ENCODE assay signal across 8 cellular contexts in the genomic region with DNA sequence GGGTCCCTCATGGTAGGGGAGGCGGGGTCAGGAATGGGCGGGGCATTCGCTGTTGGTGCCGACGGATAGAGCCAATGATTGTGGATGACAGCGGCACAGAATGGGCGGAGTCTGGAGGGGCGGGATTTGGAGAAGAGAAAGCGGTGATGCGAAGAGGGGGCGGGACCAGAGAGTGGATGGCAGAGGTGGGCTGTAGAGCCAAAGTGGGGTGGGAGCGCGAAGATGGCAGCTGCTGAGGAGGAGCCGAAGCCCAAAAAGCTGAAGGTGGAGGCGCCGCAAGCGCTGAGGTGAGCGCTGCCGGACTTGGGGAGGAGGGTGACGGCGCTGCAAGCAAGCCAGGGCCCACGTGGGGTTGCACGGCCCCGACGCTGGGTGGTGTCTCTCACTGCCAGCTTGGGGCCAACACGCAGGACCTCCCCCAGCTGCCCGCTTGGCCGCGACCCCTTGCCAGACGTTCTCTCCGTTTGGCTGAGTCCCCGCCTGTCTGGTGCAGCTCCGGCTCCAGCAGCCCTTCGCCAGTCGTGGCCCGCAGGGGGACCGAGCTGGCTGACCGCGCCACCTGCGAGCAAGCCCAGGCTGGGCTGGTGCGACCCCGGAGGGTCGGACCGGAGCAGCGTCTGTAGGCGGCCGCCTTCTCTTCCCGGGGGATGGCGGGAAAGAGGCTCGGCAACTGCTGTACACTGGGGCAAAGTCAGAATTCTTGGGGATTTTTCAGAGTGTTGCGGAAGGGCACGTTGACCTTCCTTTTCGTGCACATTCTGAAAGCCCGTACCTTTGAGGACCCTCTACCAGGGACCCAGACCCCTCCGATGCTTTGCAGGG. TPM values are rescaled to one million over a fixed set of nuclear protein-coding genes. Genes with fewer than 3 reads are reported as not detected.
DNase-seq lines count a peak whose midpoint lies in the region; ATAC-seq and TF ChIP-seq lines count a peak whose summit lies in the region.

A gene (plus strand): TSS at position 165 of the 822 bp plus-strand sequence. CDS start 58 bp downstream, at position 223.

- ATAC-seq in GM19035 (IDR thresholded peaks at IDR 0.05; ENCODE audit: unreplicated experiment) (peak; percentile 83), HG03354 (IDR thresholded peaks at IDR 0.05; ENCODE audit: poor library complexity, severe bottlenecking, unreplicated experiment) (peak; percentile 87)

- H3K27me3 ChIP-seq in BJ (ENCODE audit: control insufficient read depth, insufficient read depth, low read length) (no peaks in the 10 kb centered on the region), liver (ENCODE audit: control insufficient read depth in 4 of 4, insufficient read depth in 4 of 4, low read length in 3 of 4) (no peaks in the 10 kb centered on the region)

- H3K9me3 ChIP-seq in liver (ENCODE audit: control insufficient read depth in 4 of 4, low read length in 3 of 4): no peaks in the 10 kb centered on the region

- TF ChIP-seq CTCF in BJ (IDR thresholded peaks at IDR 0.05; ENCODE audit: insufficient read depth, low read depth, low read length) (peak; percentile 42; the same call in 1 of the 2 replicates), liver (IDR thresholded peaks at IDR 0.05; ENCODE audit: low read depth, low read length, missing input control) (peak; percentile 27)

- TF ChIP-seq RAD21 in liver (IDR thresholded peaks at IDR 0.05): peak in 1 of 2 donors; percentile 77

- peaks cover 0 to 27% (median 19%) of the 10 kb centered on the region in 4 donors for H3K4me1 ChIP-seq in liver (ENCODE audit: control insufficient read depth in 4 of 4, insufficient read depth in 4 of 4, low read length in 3 of 4)

- POLR2A ChIA-PET in BJ (lab: Charles Lee): no interaction called here

- H3K4me3 ChIP-seq in BJ (ENCODE audit: low read depth, low read length): peak within 1 kb of the TSS; percentile 98
- H3K4me3 ChIP-seq in liver (ENCODE audit: low read depth in 1 of 3, low read length in 3 of 3): peak within 1 kb of the TSS; percentile 87 to 93 (median 92)

- under 1% methylated on average over 55 of the region's 55 CpGs for WGBS in liver

- H3K9ac ChIP-seq in liver (ENCODE audit: low read depth in 1 of 2, low read length in 2 of 2): peak within 1 kb of the TSS; percentile 83 to 99

- CTCF ChIA-PET in BJ (lab: Yijun Ruan, JAX): interaction anchor here (0.7 to 1.7 kb wide), 8 partner anchors 15 to 962 kb away, joined by 3 to 5 read pairs (median 4); no protein-coding TSS in a partner anchor

- peak within 1 kb of the TSS; percentile 89 to 93 for H3K27ac ChIP-seq in liver (ENCODE audit: low read depth in 1 of 2, low read length in 2 of 2)

- DNase-seq in BJ (ENCODE audit: low read depth) (peak; percentile 80), NCI-H748 (lab: John Stamatoyannopoulos, UW; ENCODE audit: unreplicated experiment) (peak; percentile 96), dermis blood vessel endothelial cell (peak; percentile 99)
- DNase-seq in activated CD4-positive, alpha-beta T cell treated with anti-CD3 and anti-CD28 coated beads, Interleukin-2, amount 50 U/mL, for 24 hours (ENCODE audit: low read depth in 1 of 2, low spot score in 1 of 2): peak; percentile 99 to 100
- DNase-seq in stimulated activated CD4-positive, alpha-beta T cell treated with anti-CD3 and anti-CD28 coated beads, Interleukin-4, amount 100 ng/mL, for 24 hours: peak; percentile 100

- H3K36me3 ChIP-seq in BJ (ENCODE audit: control insufficient read depth, insufficient read depth, low read length) (0 out of 2 replicates have a peak, but pooled peaks cover 1% of the 10 kb centered on the region), liver (ENCODE audit: control insufficient read depth in 4 of 4, insufficient read depth in 3 of 4, low read depth in 1 of 4, low read length in 3 of 4) (peaks cover 0 to 3% (median 2%) of the 10 kb centered on the region in 4 donors)

TF ChIP-seq in liver, 16 proteins besides CTCF, POLR2A, EP300 and RAD21:
- TF ChIP-seq TAF1 (conservative IDR thresholded peaks at IDR 0.05) (peak; percentile 74), YY1 (IDR thresholded peaks at IDR 0.05) (peak; percentile 62), HNF4A (conservative IDR thresholded peaks at IDR 0.05) (no peak), SP1 (IDR thresholded peaks at IDR 0.05) (peak; percentile 86), JUND (IDR thresholded peaks at IDR 0.05) (peak; percentile 6 to 7), FOXA2 (IDR thresholded peaks at IDR 0.05) (no peak), NR2F2 (IDR thresholded peaks at IDR 0.05) (no peak), RXRA (IDR thresholded peaks at IDR 0.05) (peak; percentile 10 to 51), GABPA (IDR thresholded peaks at IDR 0.05 in 1 of 2, conservative IDR thresholded peaks at IDR 0.05 in 1 of 2) (no peak), HNF4G (IDR thresholded peaks at IDR 0.05) (no peak), FOXA1 (IDR thresholded peaks at IDR 0.05) (no peak)
- TF ChIP-seq, protein P1, sequence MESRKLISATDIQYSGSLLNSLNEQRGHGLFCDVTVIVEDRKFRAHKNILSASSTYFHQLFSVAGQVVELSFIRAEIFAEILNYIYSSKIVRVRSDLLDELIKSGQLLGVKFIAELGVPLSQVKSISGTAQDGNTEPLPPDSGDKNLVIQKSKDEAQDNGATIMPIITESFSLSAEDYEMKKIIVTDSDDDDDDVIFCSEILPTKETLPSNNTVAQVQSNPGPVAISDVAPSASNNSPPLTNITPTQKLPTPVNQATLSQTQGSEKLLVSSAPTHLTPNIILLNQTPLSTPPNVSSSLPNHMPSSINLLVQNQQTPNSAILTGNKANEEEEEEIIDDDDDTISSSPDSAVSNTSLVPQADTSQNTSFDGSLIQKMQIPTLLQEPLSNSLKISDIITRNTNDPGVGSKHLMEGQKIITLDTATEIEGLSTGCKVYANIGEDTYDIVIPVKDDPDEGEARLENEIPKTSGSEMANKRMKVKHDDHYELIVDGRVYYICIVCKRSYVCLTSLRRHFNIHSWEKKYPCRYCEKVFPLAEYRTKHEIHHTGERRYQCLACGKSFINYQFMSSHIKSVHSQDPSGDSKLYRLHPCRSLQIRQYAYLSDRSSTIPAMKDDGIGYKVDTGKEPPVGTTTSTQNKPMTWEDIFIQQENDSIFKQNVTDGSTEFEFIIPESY (IDR thresholded peaks at IDR 0.05): no peak
- TF ChIP-seq, protein P2, sequence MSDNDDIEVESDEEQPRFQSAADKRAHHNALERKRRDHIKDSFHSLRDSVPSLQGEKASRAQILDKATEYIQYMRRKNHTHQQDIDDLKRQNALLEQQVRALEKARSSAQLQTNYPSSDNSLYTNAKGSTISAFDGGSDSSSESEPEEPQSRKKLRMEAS (IDR thresholded peaks at IDR 0.05): peak; percentile 61
- TF ChIP-seq, protein P3, sequence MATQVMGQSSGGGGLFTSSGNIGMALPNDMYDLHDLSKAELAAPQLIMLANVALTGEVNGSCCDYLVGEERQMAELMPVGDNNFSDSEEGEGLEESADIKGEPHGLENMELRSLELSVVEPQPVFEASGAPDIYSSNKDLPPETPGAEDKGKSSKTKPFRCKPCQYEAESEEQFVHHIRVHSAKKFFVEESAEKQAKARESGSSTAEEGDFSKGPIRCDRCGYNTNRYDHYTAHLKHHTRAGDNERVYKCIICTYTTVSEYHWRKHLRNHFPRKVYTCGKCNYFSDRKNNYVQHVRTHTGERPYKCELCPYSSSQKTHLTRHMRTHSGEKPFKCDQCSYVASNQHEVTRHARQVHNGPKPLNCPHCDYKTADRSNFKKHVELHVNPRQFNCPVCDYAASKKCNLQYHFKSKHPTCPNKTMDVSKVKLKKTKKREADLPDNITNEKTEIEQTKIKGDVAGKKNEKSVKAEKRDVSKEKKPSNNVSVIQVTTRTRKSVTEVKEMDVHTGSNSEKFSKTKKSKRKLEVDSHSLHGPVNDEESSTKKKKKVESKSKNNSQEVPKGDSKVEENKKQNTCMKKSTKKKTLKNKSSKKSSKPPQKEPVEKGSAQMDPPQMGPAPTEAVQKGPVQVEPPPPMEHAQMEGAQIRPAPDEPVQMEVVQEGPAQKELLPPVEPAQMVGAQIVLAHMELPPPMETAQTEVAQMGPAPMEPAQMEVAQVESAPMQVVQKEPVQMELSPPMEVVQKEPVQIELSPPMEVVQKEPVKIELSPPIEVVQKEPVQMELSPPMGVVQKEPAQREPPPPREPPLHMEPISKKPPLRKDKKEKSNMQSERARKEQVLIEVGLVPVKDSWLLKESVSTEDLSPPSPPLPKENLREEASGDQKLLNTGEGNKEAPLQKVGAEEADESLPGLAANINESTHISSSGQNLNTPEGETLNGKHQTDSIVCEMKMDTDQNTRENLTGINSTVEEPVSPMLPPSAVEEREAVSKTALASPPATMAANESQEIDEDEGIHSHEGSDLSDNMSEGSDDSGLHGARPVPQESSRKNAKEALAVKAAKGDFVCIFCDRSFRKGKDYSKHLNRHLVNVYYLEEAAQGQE (IDR thresholded peaks at IDR 0.05): peak; percentile 27
- TF ChIP-seq, protein P4, sequence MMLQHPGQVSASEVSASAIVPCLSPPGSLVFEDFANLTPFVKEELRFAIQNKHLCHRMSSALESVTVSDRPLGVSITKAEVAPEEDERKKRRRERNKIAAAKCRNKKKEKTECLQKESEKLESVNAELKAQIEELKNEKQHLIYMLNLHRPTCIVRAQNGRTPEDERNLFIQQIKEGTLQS (IDR thresholded peaks at IDR 0.05): no peak

RNA-seq across cellular contexts. Expression of the gene that starts here (rescaled TPM):
- polyA plus RNA-seq in BJ (2011; rRNA removed): 19.4 and 37.6 TPM in 2 replicates
- polyA minus RNA-seq in BJ (2011; rRNA and poly(A)+ RNA removed): 7.4 and 8.4 TPM in 2 replicates
- total RNA-seq in dermis blood vessel endothelial cell: 15.3 and 30.6 TPM in 2 replicates
- 10 to 100 TPM; 18.0 to 88.0 TPM for total RNA-seq in liver
- polyA plus RNA-seq in liver: 100 to 1,000 TPM in 1 of 2 donors, 10 to 100 TPM in 1; 43.0 to 110 TPM

Comparison
In these comparisons a context has a peak if more than half of its experiments do, and no peak if none do; other contexts are left out.
1. Peak in every context shown above with its lines: DNase-seq, ATAC-seq, H3K4me3 ChIP-seq and H3K27ac ChIP-seq.